In the genomic region with DNA sequence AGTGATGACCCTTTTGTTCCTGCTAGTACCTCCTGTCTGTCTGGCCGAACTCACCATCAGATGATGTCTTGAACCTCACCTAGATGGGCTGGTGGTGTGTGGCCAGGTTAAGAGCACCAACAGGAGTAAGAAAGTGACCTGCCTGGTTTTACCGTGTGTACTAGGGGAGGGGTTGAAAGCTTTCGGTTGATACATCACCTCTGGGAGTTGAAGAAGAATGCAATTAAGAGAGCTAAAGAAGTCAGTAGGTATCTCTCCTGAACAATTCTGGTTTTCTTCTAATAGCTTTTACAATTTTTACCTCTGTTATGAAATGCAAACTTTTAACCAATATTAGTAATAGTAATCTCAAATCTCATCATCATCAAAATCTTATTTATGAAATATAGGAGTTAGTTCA, we compare ENCODE assay signal across 14 cellular contexts. TPM values are rescaled to one million over a fixed set of nuclear protein-coding genes. Genes with fewer than 3 reads are reported as not detected.
"Had no signal": no experiment of that assay in that cellular context is flagged by ENCODE, and none has a peak within 500 bp of the region (broad histone marks: within the 10 kb centered on the region; RNA-seq: fewer than 3 reads in every experiment).

A gene with protein sequence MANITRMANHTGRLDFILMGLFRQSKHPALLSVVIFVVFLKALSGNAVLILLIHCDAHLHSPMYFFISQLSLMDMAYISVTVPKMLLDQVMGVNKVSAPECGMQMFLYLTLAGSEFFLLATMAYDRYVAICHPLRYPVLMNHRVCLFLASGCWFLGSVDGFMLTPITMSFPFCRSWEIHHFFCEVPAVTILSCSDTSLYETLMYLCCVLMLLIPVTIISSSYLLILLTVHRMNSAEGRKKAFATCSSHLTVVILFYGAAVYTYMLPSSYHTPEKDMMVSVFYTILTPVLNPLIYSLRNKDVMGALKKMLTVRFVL (minus strand): TSS at position 101 of the 400 bp plus-strand sequence. CDS start 3,281 bp downstream, outside the sequence.

RNA-seq across cellular contexts. Expression of the gene that starts here (rescaled TPM):
- total RNA-seq: stomach, subcutaneous adipose tissue, temporal lobe, testis, thoracic aorta, thyroid gland, tibial nerve, transverse colon, upper lobe of left lung, upper lobe of right lung, ureter, urinary bladder, uterus, vagina had no signal
